1 cellular context compared by ENCODE assay signal in the genomic region with DNA sequence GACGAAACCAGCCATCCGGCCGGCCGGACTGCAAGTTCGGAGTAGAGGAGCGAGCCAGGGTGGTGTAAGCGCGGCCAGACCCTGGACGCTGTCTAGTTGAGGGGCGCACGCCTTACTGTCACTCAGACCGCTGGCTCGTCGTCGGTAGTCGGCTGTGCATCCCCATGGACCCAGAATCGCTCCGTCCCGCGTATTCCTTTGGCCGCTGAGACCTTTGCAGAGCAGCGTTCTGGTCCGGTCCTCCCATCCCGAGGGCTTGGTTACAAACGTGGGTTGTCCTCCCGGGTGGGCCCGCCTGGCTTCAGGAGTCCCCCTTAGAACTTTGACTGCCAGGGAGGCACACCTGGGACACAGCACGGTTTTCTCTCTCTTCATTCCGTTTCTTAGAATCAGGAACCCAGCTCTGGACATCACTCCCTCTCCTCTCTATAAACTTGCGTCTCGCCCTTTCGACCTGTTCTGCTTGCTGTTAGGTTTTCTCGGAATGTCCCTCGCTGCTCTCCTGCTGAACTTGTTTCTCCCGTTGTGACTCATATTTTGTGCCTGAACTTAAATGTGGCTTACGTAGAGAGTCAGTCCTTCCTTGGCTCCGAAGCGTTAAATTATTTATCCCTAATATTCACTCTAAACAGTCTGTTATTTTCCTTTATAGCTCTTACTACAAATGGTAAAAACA.
TF ChIP-seq lines count a peak whose summit lies in the region.

No MANE protein-coding gene starts in this region.

TF ChIP-seq in GM23338, 12 proteins besides CTCF, POLR2A, EP300 and RAD21 (continued from another document):
- TF ChIP-seq ZNF462 (CRISPR knock-in tag; IDR thresholded peaks at IDR 0.05) (no peak), EZH2 (IDR thresholded peaks at IDR 0.05; ENCODE audit: low read depth, unreplicated experiment) (no peak), EZH2phosphoT487 (IDR thresholded peaks at IDR 0.05; ENCODE audit: unreplicated experiment) (no peak), NANOG (IDR thresholded peaks at IDR 0.05; ENCODE audit: borderline replicate concordance) (no peak), STAT1 (IDR thresholded peaks at IDR 0.05; ENCODE audit: unreplicated experiment) (no peak), ZNF331 (CRISPR knock-in tag; IDR thresholded peaks at IDR 0.05; ENCODE audit: low read depth) (no peak), CREB1 (CRISPR knock-in tag; IDR thresholded peaks at IDR 0.05; ENCODE audit: low read depth) (no peak), ETS1 (IDR thresholded peaks at IDR 0.05) (no peak)
TF ChIP-seq in GM23338: peak in this region for 0.
